In genomic region chr2:234308814-234309195, GRCh38 we compare ENCODE assay signal across 8 cellular contexts.
DNase-seq lines count a peak whose midpoint lies in the region; ATAC-seq lines count a peak whose summit lies in the region.

No MANE protein-coding gene starts in this region.

- DNase-seq in epidermal melanocyte (ENCODE audit: insufficient read length, low spot score) (peak; percentile 26), NCI-H1694 (lab: John Stamatoyannopoulos, UW) (no peak), NCI-H2171 treated with DMSO at 0.1 percent for 48 hours (lab: John Stamatoyannopoulos, UW) (no peak), DMS153 treated with DMSO at 0.1 percent for 48 hours (lab: John Stamatoyannopoulos, UW; ENCODE audit: unreplicated experiment) (no peak)
- peak; percentile 80 for DNase-seq in stimulated activated CD4-positive, alpha-beta T cell treated with anti-CD3 and anti-CD28 coated beads, Interleukin-15, amount 100 ng/mL, for 24 hours

- ATAC-seq in GM19025 (IDR thresholded peaks at IDR 0.05; ENCODE audit: low read depth, unreplicated experiment) (peak; percentile 90), HG03108 (IDR thresholded peaks at IDR 0.05; ENCODE audit: unreplicated experiment) (peak; percentile 94)
- ATAC-seq in activated CD4-positive, CD25-positive, alpha-beta regulatory T cell treated with anti-CD3 and anti-CD28 coated beads, Interleukin-2, amount 50 U/mL, for 24 hours = peak; percentile 94 to 95

Comparison
In these comparisons a context has a peak if more than half of its experiments do, and no peak if none do; other contexts are left out.
1. DNase-seq: peak in epidermal melanocyte (single experiment) and stimulated activated CD4-positive, alpha-beta T cell treated with anti-CD3 and anti-CD28 coated beads, Interleukin-15, amount 100 ng/mL, for 24 hours (single experiment); none in NCI-H1694 (single experiment), NCI-H2171 treated with DMSO at 0.1 percent for 48 hours (single experiment) and DMS153 treated with DMSO at 0.1 percent for 48 hours (single experiment).
2. Peak in every context shown above with its lines, with median percentiles within 50 percentile points of each other: ATAC-seq.